16 cellular contexts compared by ENCODE assay signal in genomic region chr17:69447726-69448125, GRCh38. TPM values are rescaled to one million over a fixed set of nuclear protein-coding genes. Genes with fewer than 3 reads are reported as not detected.
A peak's percentile ranks its signal among the peaks of the same experiment; 100 is the strongest.
DNase-seq lines count a peak whose midpoint lies in the region; ATAC-seq and TF ChIP-seq lines count a peak whose summit lies in the region.
"Had no signal": no experiment of that assay in that cellular context is flagged by ENCODE, and none has a peak within 500 bp of the region (broad histone marks: within the 10 kb centered on the region; RNA-seq: fewer than 3 reads in every experiment).

No MANE protein-coding gene starts in this region.

- DNase-seq in AG20443 (ENCODE audit: low spot score) (peak; percentile 32), right cardiac atrium (peak; percentile 65 to 87 (median 81)), osteoblast (ENCODE audit: insufficient read length, low spot score, missing footprints) (no peak), NCI-H69 (lab: John Stamatoyannopoulos, UW) (no peak), GM10248 (ENCODE audit: extremely low spot score) (no peak)
- no peak for DNase-seq in activated T-cell treated with anti-CD3 and anti-CD28 coated beads, Interleukin-2, amount 50 U/mL, for 72 hours
- DNase-seq: activated gamma-delta T cell; brain microvascular endothelial cell; effector CD8-positive, alpha-beta T cell; immature natural killer cell; NCI-H187 treated with DMSO at 0.1 percent for 48 hours; NCI-H524; SW 1271 had no signal

- ATAC-seq in right cardiac atrium (peak; percentile 88 to 90), HG02610 (IDR thresholded peaks at IDR 0.05; ENCODE audit: unreplicated experiment) (no peak)
- no peak for ATAC-seq in activated T-cell treated with anti-CD3 and anti-CD28 coated beads, Interleukin-2, amount 50 U/mL, for 72 hours (replicated peaks in 1 of 2)

- H3K27ac ChIP-seq in right cardiac atrium (ENCODE audit: low read length) (no peak overlapping the region), osteoblast (ENCODE audit: low read depth, low read length) (no peak overlapping the region)
- H3K27ac ChIP-seq: brain microvascular endothelial cell, pancreas had no signal

- H3K27ac Mint-ChIP-seq in brain: peak overlapping the region; percentile 33 to 89 (median 84)
- H3K27ac Mint-ChIP-seq in activated T-cell treated with anti-CD3 and anti-CD28 coated beads, Interleukin-2, amount 50 U/mL, for 72 hours: no peak overlapping the region

- no peaks in the 10 kb centered on the region for H3K9me3 Mint-ChIP-seq in brain
- H3K9me3 Mint-ChIP-seq in activated T-cell treated with anti-CD3 and anti-CD28 coated beads, Interleukin-2, amount 50 U/mL, for 72 hours: no peaks in the 10 kb centered on the region
- H3K9me3 Mint-ChIP-seq: immature natural killer cell had no signal

- 62% methylated on average over 5 of the region's 5 CpGs for WGBS in right cardiac atrium

- peak overlapping the region; percentile 27 to 85 (median 80) for H3K4me3 Mint-ChIP-seq in brain
- no peak overlapping the region for H3K4me3 Mint-ChIP-seq in activated T-cell treated with anti-CD3 and anti-CD28 coated beads, Interleukin-2, amount 50 U/mL, for 72 hours
- H3K4me3 Mint-ChIP-seq: immature natural killer cell had no signal

- H2AFZ ChIP-seq in osteoblast (ENCODE audit: low read length): peak overlapping the region; percentile 41

- H3K4me1 Mint-ChIP-seq in brain: peaks cover 42% of the 10 kb centered on the region
- peaks cover 28% of the 10 kb centered on the region for H3K4me1 Mint-ChIP-seq in activated T-cell treated with anti-CD3 and anti-CD28 coated beads, Interleukin-2, amount 50 U/mL, for 72 hours (ENCODE audit: low read depth)

- H3K36me3 ChIP-seq in osteoblast (ENCODE audit: insufficient read depth, low read length): no peaks in the 10 kb centered on the region
- H3K36me3 ChIP-seq: brain microvascular endothelial cell, pancreas had no signal

- no peaks in the 10 kb centered on the region for H3K9me3 ChIP-seq in right cardiac atrium (ENCODE audit: control insufficient read depth, low read length)
- H3K9me3 ChIP-seq in osteoblast (ENCODE audit: low read depth, low read length): no peaks in the 10 kb centered on the region
- H3K9me3 ChIP-seq: pancreas had no signal

- no peaks in the 10 kb centered on the region for H3K36me3 Mint-ChIP-seq in brain
- no peaks in the 10 kb centered on the region for H3K36me3 Mint-ChIP-seq in activated T-cell treated with anti-CD3 and anti-CD28 coated beads, Interleukin-2, amount 50 U/mL, for 72 hours (ENCODE audit: insufficient read depth in 2 of 2)
- H3K36me3 Mint-ChIP-seq: immature natural killer cell had no signal

- intact Hi-C loops in right cardiac atrium (cut with DNase I): no loop called here

- H3K4me2 ChIP-seq in osteoblast (ENCODE audit: insufficient read depth, low read length): no peak overlapping the region

- TF ChIP-seq CTCF in brain (conservative IDR thresholded peaks at IDR 0.05) (no peak), osteoblast (IDR thresholded peaks at IDR 0.05; ENCODE audit: extremely low read depth, low read depth, low read length) (no peak), GM10248 (IDR thresholded peaks at IDR 0.05; ENCODE audit: control extremely low read depth, extremely low read depth, low read depth, missing control alignments) (no peak)

- POLR2A ChIA-PET in GM10248 (lab: Yijun Ruan, JAX): no interaction called here

- CTCF ChIA-PET in GM10248 (lab: Yijun Ruan, JAX): no interaction called here

- H3K4me1 ChIP-seq in right cardiac atrium (ENCODE audit: control insufficient read depth, insufficient read depth, low read length) (no peaks in the 10 kb centered on the region), osteoblast (ENCODE audit: insufficient read depth, low read length) (no peaks in the 10 kb centered on the region)

- H4K20me1 ChIP-seq in osteoblast (ENCODE audit: insufficient read depth, low read length): no peaks in the 10 kb centered on the region

- H3K27me3 ChIP-seq in right cardiac atrium (ENCODE audit: control insufficient read depth, insufficient read depth) (no peaks in the 10 kb centered on the region), osteoblast (ENCODE audit: insufficient read depth, low read length) (no peaks in the 10 kb centered on the region)
- H3K27me3 ChIP-seq: brain microvascular endothelial cell, pancreas had no signal

- H3K4me3 ChIP-seq in right cardiac atrium (ENCODE audit: low read length): no peak overlapping the region
- H3K4me3 ChIP-seq in osteoblast (ENCODE audit: insufficient read depth, low read length): no peak overlapping the region

- H3K79me2 ChIP-seq in osteoblast (ENCODE audit: insufficient read depth, low read length): no peaks in the 10 kb centered on the region

- peaks cover 3% of the 10 kb centered on the region for H3K27me3 Mint-ChIP-seq in brain
- no peaks in the 10 kb centered on the region for H3K27me3 Mint-ChIP-seq in activated T-cell treated with anti-CD3 and anti-CD28 coated beads, Interleukin-2, amount 50 U/mL, for 72 hours (ENCODE audit: low read depth)

RNA-seq across cellular contexts. Expression of gene MAP2K6, which starts 33.2 kb away (rescaled TPM):
- polyA plus RNA-seq in brain (ENCODE audit: insufficient read depth, low read depth, low replicate concordance): 5.8 TPM
- total RNA-seq in right cardiac atrium: 1 to 10 TPM; 2.1 to 4.1 (median 3.2) TPM
- polyA plus RNA-seq in right cardiac atrium: 0.72 TPM
- total RNA-seq in osteoblast: 1.5 and 2.5 TPM in 2 replicates
- 1 to 10 TPM; 2.2 to 3.5 TPM for total RNA-seq in activated T-cell treated with anti-CD3 and anti-CD28 coated beads, Interleukin-2, amount 50 U/mL, for 72 hours

Comparison
In these comparisons a context has a peak if more than half of its experiments do, and no peak if none do; other contexts are left out.
1. DNase-seq: peak in AG20443 (single experiment) and right cardiac atrium (3 of 3); none in osteoblast (single experiment), NCI-H69 (single experiment), activated T-cell treated with anti-CD3 and anti-CD28 coated beads, Interleukin-2, amount 50 U/mL, for 72 hours (0 of 2) and GM10248 (single experiment).
2. H3K4me3 Mint-ChIP-seq: peak in brain (5 of 5); none in activated T-cell treated with anti-CD3 and anti-CD28 coated beads, Interleukin-2, amount 50 U/mL, for 72 hours (0 of 2).
3. ATAC-seq: peak in right cardiac atrium (2 of 2); none in HG02610 (single experiment) and activated T-cell treated with anti-CD3 and anti-CD28 coated beads, Interleukin-2, amount 50 U/mL, for 72 hours (0 of 2).